Comparison of ENCODE assay signal across 8 cellular contexts in genomic region chr17:35242805-35243458, GRCh38. TPM values are rescaled to one million over a fixed set of nuclear protein-coding genes. Genes with fewer than 3 reads are reported as not detected.
A peak's percentile ranks its signal among the peaks of the same experiment; 100 is the strongest.
DNase-seq lines count a peak whose midpoint lies in the region; ATAC-seq and TF ChIP-seq lines count a peak whose summit lies in the region.

SLFN5 (plus strand) TSS chr17:35243072; CDS start chr17:35258691, 15,619 bp downstream.

- no peaks in the 10 kb centered on the region for H4K20me1 ChIP-seq in Karpas-422 (ENCODE audit: insufficient read depth, low read depth, low read length)

- no peak within 1 kb of the TSS for H3K27ac ChIP-seq in Karpas-422 (ENCODE audit: low read length)

- H3K36me3 Mint-ChIP-seq in activated naive CD4-positive, alpha-beta T cell treated with anti-CD3 and anti-CD28 coated beads, Interleukin-2, amount 50 U/mL, for 72 hours, result peaks cover 19 to 35% of the 10 kb centered on the region in 2 donors

- H3K9me3 ChIP-seq in Karpas-422 (ENCODE audit: low read length), result no peaks in the 10 kb centered on the region

- H3K4me1 ChIP-seq in Karpas-422 (ENCODE audit: low read length), result peaks cover 26% of the 10 kb centered on the region

- no peaks in the 10 kb centered on the region for H3K79me2 ChIP-seq in Karpas-422 (ENCODE audit: low read length)

- DNase-seq in Daoy (ENCODE audit: low read depth), result peak; percentile 95
- DNase-seq in Karpas-422, result peak; percentile 85
- peak; percentile 95 to 96 for DNase-seq in activated naive CD4-positive, alpha-beta T cell treated with anti-CD3 and anti-CD28 coated beads, Interleukin-2, amount 50 U/mL, for 72 hours (ENCODE audit: low spot score in 2 of 2)
- DNase-seq in glomerular endothelial cell (ENCODE audit: extremely low read depth, low read depth, low spot score), result no peak
- peak in 55 of 56 donors; percentile 31 to 92 (median 76) for DNase-seq in nucleus accumbens (lab: John Stamatoyannopoulos, UW)
- DNase-seq in superior temporal gyrus (ENCODE audit: extremely low spot score), result peak; percentile 88

- peak within 1 kb of the TSS; percentile 73 for H3K4me2 ChIP-seq in Karpas-422 (ENCODE audit: low read depth, low read length, poor library complexity, severe bottlenecking)

- no peaks in the 10 kb centered on the region for H3K36me3 ChIP-seq in Karpas-422 (ENCODE audit: insufficient read depth, low read length)

- peak; percentile 63 for ATAC-seq in GM21825 (IDR thresholded peaks at IDR 0.05; ENCODE audit: unreplicated experiment)
- peak; percentile 91 for ATAC-seq in SK-N-SH treated with all-trans-retinoic acid at 6 μM for 48 hours
- ATAC-seq in activated naive CD4-positive, alpha-beta T cell treated with anti-CD3 and anti-CD28 coated beads, Interleukin-2, amount 50 U/mL, for 72 hours, result peak; percentile 60 to 72

- no peaks in the 10 kb centered on the region for H3K27me3 ChIP-seq in Karpas-422 (ENCODE audit: low read length)

- H3K9me2 ChIP-seq in Karpas-422 (replicated peaks; ENCODE audit: insufficient read depth, low read length), result no peaks in the 10 kb centered on the region

- H3K27ac Mint-ChIP-seq in activated naive CD4-positive, alpha-beta T cell treated with anti-CD3 and anti-CD28 coated beads, Interleukin-2, amount 50 U/mL, for 72 hours, result peak within 1 kb of the TSS; percentile 100

- H2AFZ ChIP-seq in Karpas-422 (ENCODE audit: low read length), result peak within 1 kb of the TSS; percentile 99

- H3K9ac ChIP-seq in Karpas-422 (ENCODE audit: low read length), result peak within 1 kb of the TSS; percentile 62

- H3K4me3 ChIP-seq in Karpas-422 (ENCODE audit: low read length), result peak within 1 kb of the TSS; percentile 68

- no peaks in the 10 kb centered on the region for H3K9me3 Mint-ChIP-seq in activated naive CD4-positive, alpha-beta T cell treated with anti-CD3 and anti-CD28 coated beads, Interleukin-2, amount 50 U/mL, for 72 hours

TF ChIP-seq in SK-N-SH treated with all-trans-retinoic acid at 6 μM for 48 hours, 23 proteins besides CTCF, POLR2A, EP300 and RAD21:
- TF ChIP-seq BACH2 (CRISPR knock-in tag; IDR thresholded peaks at IDR 0.05; ENCODE audit: borderline replicate concordance), result no peak
- no peak for TF ChIP-seq ZNF8 (CRISPR knock-in tag; IDR thresholded peaks at IDR 0.05)
- TF ChIP-seq ZFP30 (CRISPR knock-in tag; IDR thresholded peaks at IDR 0.05), result no peak
- no peak for TF ChIP-seq TOX (CRISPR knock-in tag; IDR thresholded peaks at IDR 0.05; ENCODE audit: borderline replicate concordance)
- no peak for TF ChIP-seq ZNF70 (CRISPR knock-in tag; IDR thresholded peaks at IDR 0.05)
- no peak for TF ChIP-seq ISL1 (CRISPR knock-in tag; IDR thresholded peaks at IDR 0.05)
- no peak for TF ChIP-seq ZC3H10 (CRISPR knock-in tag; IDR thresholded peaks at IDR 0.05)
- no peak for TF ChIP-seq GLIS3 (CRISPR knock-in tag; IDR thresholded peaks at IDR 0.05)
- TF ChIP-seq SNAI2 (CRISPR knock-in tag; IDR thresholded peaks at IDR 0.05), result no peak
- TF ChIP-seq, protein P1, sequence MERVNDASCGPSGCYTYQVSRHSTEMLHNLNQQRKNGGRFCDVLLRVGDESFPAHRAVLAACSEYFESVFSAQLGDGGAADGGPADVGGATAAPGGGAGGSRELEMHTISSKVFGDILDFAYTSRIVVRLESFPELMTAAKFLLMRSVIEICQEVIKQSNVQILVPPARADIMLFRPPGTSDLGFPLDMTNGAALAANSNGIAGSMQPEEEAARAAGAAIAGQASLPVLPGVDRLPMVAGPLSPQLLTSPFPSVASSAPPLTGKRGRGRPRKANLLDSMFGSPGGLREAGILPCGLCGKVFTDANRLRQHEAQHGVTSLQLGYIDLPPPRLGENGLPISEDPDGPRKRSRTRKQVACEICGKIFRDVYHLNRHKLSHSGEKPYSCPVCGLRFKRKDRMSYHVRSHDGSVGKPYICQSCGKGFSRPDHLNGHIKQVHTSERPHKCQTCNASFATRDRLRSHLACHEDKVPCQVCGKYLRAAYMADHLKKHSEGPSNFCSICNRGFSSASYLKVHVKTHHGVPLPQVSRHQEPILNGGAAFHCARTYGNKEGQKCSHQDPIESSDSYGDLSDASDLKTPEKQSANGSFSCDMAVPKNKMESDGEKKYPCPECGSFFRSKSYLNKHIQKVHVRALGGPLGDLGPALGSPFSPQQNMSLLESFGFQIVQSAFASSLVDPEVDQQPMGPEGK (CRISPR knock-in tag; IDR thresholded peaks at IDR 0.05; ENCODE audit: borderline replicate concordance), result no peak
- TF ChIP-seq ARNTL (CRISPR knock-in tag; IDR thresholded peaks at IDR 0.05; ENCODE audit: borderline replicate concordance, low read depth), result no peak
- TF ChIP-seq RARB (CRISPR knock-in tag; IDR thresholded peaks at IDR 0.05), result no peak
- no peak for TF ChIP-seq ESRRG (CRISPR knock-in tag; IDR thresholded peaks at IDR 0.05)
- no peak for TF ChIP-seq OSR1 (CRISPR knock-in tag; IDR thresholded peaks at IDR 0.05)
- no peak for TF ChIP-seq TSHZ2 (CRISPR knock-in tag; IDR thresholded peaks at IDR 0.05)

RNA-seq across cellular contexts. Expression of gene SLFN5, which starts in this region (rescaled TPM):
- 18.2 and 24.5 TPM in 2 replicates for total RNA-seq in Daoy (2014; rRNA removed; shearing (Covaris generic))
- 0.07 and 0.22 TPM in 2 replicates for total RNA-seq in Karpas-422 (2014; rRNA removed; shearing (Covaris generic); ENCODE audit: low replicate concordance)
- total RNA-seq in activated naive CD4-positive, alpha-beta T cell treated with anti-CD3 and anti-CD28 coated beads, Interleukin-2, amount 50 U/mL, for 72 hours, result 10 to 100 TPM; 24.3 to 68.2 TPM
- total RNA-seq in glomerular endothelial cell, result 34.3 and 35.3 TPM in 2 replicates

Comparison
In these comparisons a context has a peak if more than half of its experiments do, and no peak if none do; other contexts are left out.
1. RNA of gene SLFN5 (total RNA-seq): 24.3 to 68.2 TPM in activated naive CD4-positive, alpha-beta T cell treated with anti-CD3 and anti-CD28 coated beads, Interleukin-2, amount 50 U/mL, for 72 hours, 34.3 to 35.3 TPM in glomerular endothelial cell and 18.2 to 24.5 TPM in Daoy; 0.07 to 0.22 TPM in Karpas-422; every median in the first group is over 10 times any median in the second.
2. Peak in DNase-seq, H3K4me3 ChIP-seq, H3K9ac ChIP-seq and H3K4me2 ChIP-seq in Karpas-422; RNA of the gene not detected or under 1 TPM.
3. Peak in every context shown above with its lines, with median percentiles within 50 percentile points of each other: ATAC-seq.